In genomic region chr2:197184959-197185586, GRCh38 we compare ENCODE assay signal across 10 cellular contexts.
DNase-seq lines count a peak whose midpoint lies in the region; ATAC-seq, FAIRE-seq and TF ChIP-seq lines count a peak whose summit lies in the region.
"Had no signal": no experiment of that assay in that cellular context is flagged by ENCODE, and none has a peak within 500 bp of the region (broad histone marks: within the 10 kb centered on the region; RNA-seq: fewer than 3 reads in every experiment).

No MANE protein-coding gene starts in this region.

- no peaks in the 10 kb centered on the region for H3K27me3 Mint-ChIP-seq in naive thymus-derived CD4-positive, alpha-beta T cell
- H3K27me3 Mint-ChIP-seq: activated naive CD4-positive, alpha-beta T cell treated with anti-CD3 and anti-CD28 coated beads, Interleukin-2, amount 10 ng/mL, durations not matched to agents 7 days and 5 days had no signal

- TF ChIP-seq CTCF in A549 (IDR thresholded peaks at IDR 0.05): no peak

- H3K36me3 ChIP-seq in naive thymus-derived CD4-positive, alpha-beta T cell (ENCODE audit: control insufficient read depth in 2 of 3, insufficient read depth in 3 of 3, low read length in 3 of 3): peaks cover 15 to 45% (median 16%) of the 10 kb centered on the region in 3 experiments

- TF ChIP-seq EP300 in A549 (IDR thresholded peaks at IDR 0.05): no peak

- H3K4me1 ChIP-seq in A549: no peaks in the 10 kb centered on the region
- H3K4me1 ChIP-seq in naive thymus-derived CD4-positive, alpha-beta T cell (ENCODE audit: control insufficient read depth in 2 of 2, insufficient read depth in 2 of 2, low read length in 2 of 2): peaks cover 20 to 51% of the 10 kb centered on the region in 2 donors

- DNase-seq in A549 (ENCODE audit: low read depth in 1 of 2, low spot score in 1 of 2): no peak
- peak; percentile 77 for DNase-seq in RPMI8226
- DNase-seq in naive thymus-derived CD4-positive, alpha-beta T cell: no peak
- DNase-seq in OCI-M1 (lab: John Stamatoyannopoulos, UW): no peak
- no peak for DNase-seq in NCI-H2171 (lab: John Stamatoyannopoulos, UW)
- no peak for DNase-seq in NCI-H1105 (lab: John Stamatoyannopoulos, UW)
- DNase-seq: activated naive CD4-positive, alpha-beta T cell treated with anti-CD3 and anti-CD28 coated beads, Interleukin-2, amount 10 ng/mL, durations not matched to agents 7 days and 5 days; Kasumi-1 had no signal

- H3K9me3 ChIP-seq in A549: no peaks in the 10 kb centered on the region
- no peaks in the 10 kb centered on the region for H3K9me3 ChIP-seq in naive thymus-derived CD4-positive, alpha-beta T cell (ENCODE audit: control insufficient read depth in 2 of 3, low read length in 3 of 3)

- peaks cover 0 to 2% (median 0%) of the 10 kb centered on the region in 11 donors for H3K9me3 Mint-ChIP-seq in naive thymus-derived CD4-positive, alpha-beta T cell
- H3K9me3 Mint-ChIP-seq: activated naive CD4-positive, alpha-beta T cell treated with anti-CD3 and anti-CD28 coated beads, Interleukin-2, amount 10 ng/mL, durations not matched to agents 7 days and 5 days had no signal

- H3K27ac Mint-ChIP-seq in naive thymus-derived CD4-positive, alpha-beta T cell: peak overlapping the region in 5 of 9 donors; percentile 6 to 78 (median 75)
- H3K27ac Mint-ChIP-seq: activated naive CD4-positive, alpha-beta T cell treated with anti-CD3 and anti-CD28 coated beads, Interleukin-2, amount 10 ng/mL, durations not matched to agents 7 days and 5 days had no signal

- peaks cover 15 to 56% (median 39%) of the 10 kb centered on the region in 5 donors for H3K36me3 Mint-ChIP-seq in naive thymus-derived CD4-positive, alpha-beta T cell

- WGBS in A549 (ENCODE audit: missing lambda C conversion rate): 92% methylated on average over 5 of the region's 6 CpGs

- no peak overlapping the region for H3K4me3 ChIP-seq in A549
- H3K4me3 ChIP-seq in naive thymus-derived CD4-positive, alpha-beta T cell (ENCODE audit: low read length): no peak overlapping the region

- H3K4me1 Mint-ChIP-seq in naive thymus-derived CD4-positive, alpha-beta T cell: peaks cover 64 to 99% (median 95%) of the 10 kb centered on the region in 7 donors

- TF ChIP-seq POLR2A in A549 (IDR thresholded peaks at IDR 0.05; ENCODE audit: low read length): no peak

- H3K27ac ChIP-seq in A549: no peak overlapping the region
- no peak overlapping the region for H3K27ac ChIP-seq in naive thymus-derived CD4-positive, alpha-beta T cell (ENCODE audit: low read depth, low read length)

- no peak overlapping the region for H3K4me2 ChIP-seq in A549

- intact Hi-C loops in naive thymus-derived CD4-positive, alpha-beta T cell (cut with micrococcal nuclease): no loop called here

- no peaks in the 10 kb centered on the region for H3K27me3 ChIP-seq in naive thymus-derived CD4-positive, alpha-beta T cell (ENCODE audit: control insufficient read depth in 2 of 2, insufficient read depth in 2 of 2, low read length in 2 of 2)

- FAIRE-seq in A549 (lab: Jason Lieb, UNC): no peak

- no peak for TF ChIP-seq RAD21 in A549 (conservative IDR thresholded peaks at IDR 0.05 in 1 of 2, IDR thresholded peaks at IDR 0.05 in 1 of 2)

- H3K4me3 Mint-ChIP-seq in naive thymus-derived CD4-positive, alpha-beta T cell: peak overlapping the region in 1 of 10 donors; percentile 10
- H3K4me3 Mint-ChIP-seq: activated naive CD4-positive, alpha-beta T cell treated with anti-CD3 and anti-CD28 coated beads, Interleukin-2, amount 10 ng/mL, durations not matched to agents 7 days and 5 days had no signal

- CTCF ChIA-PET in A549 (lab: Yijun Ruan, JAX): no interaction called here
- CTCF ChIA-PET in naive thymus-derived CD4-positive, alpha-beta T cell (lab: Charles Lee): interaction anchor here (1.2 kb wide), 1 partner anchor 71 kb away, joined by 8 read pairs; no protein-coding TSS in a partner anchor

- ATAC-seq in A549 (no peak), esophagus mucosa (peak; percentile 89), GM19035 (IDR thresholded peaks at IDR 0.05; ENCODE audit: unreplicated experiment) (no peak)
- peak; percentile 38 for ATAC-seq in naive thymus-derived CD4-positive, alpha-beta T cell

- POLR2A ChIA-PET in A549 (lab: Yijun Ruan, JAX): no interaction called here
- POLR2A ChIA-PET in naive thymus-derived CD4-positive, alpha-beta T cell (lab: Charles Lee): interaction anchor here (1.0 to 1.2 kb wide), 2 partner anchors 45 to 112 kb away, joined by 3 read pairs; no protein-coding TSS in a partner anchor

TF ChIP-seq in A549, 52 proteins besides CTCF, POLR2A, EP300 and RAD21:
- TF ChIP-seq MAFK (IDR thresholded peaks at IDR 0.05; ENCODE audit: partially characterized antibody) (peak; percentile 13), NFE2L2 (conservative IDR thresholded peaks at IDR 0.05; ENCODE audit: low read length) (no peak), EHMT2 (IDR thresholded peaks at IDR 0.05; ENCODE audit: low read depth) (no peak)
TF ChIP-seq in A549: peak in this region for 1.

Comparison
In these comparisons a context has a peak if more than half of its experiments do, and no peak if none do; other contexts are left out.
1. ATAC-seq: peak in esophagus mucosa (single experiment) and naive thymus-derived CD4-positive, alpha-beta T cell (single experiment); none in A549 (0 of 2) and GM19035 (single experiment).